In genomic region chr10:119478111-119479047, GRCh38 we compare ENCODE assay signal across 9 cellular contexts.
DNase-seq lines count a peak whose midpoint lies in the region; ATAC-seq, FAIRE-seq and TF ChIP-seq lines count a peak whose summit lies in the region.
"Had no signal": no experiment of that assay in that cellular context is flagged by ENCODE, and none has a peak within 500 bp of the region (broad histone marks: within the 10 kb centered on the region; RNA-seq: fewer than 3 reads in every experiment).

No MANE protein-coding gene starts in this region.

- peak overlapping the region; percentile 7 for H3K27ac Mint-ChIP-seq in activated CD8-positive, alpha-beta T cell treated with anti-CD3 and anti-CD28 coated beads, Interleukin-2, amount 10 ng/mL, durations not matched to agents 7 days and 5 days
- no peak overlapping the region for H3K27ac Mint-ChIP-seq in progenitor cell of endocrine pancreas

- POLR2A ChIA-PET in activated CD8-positive, alpha-beta T cell treated with anti-CD3 and anti-CD28 coated beads, Interleukin-2, amount 10 ng/mL, durations not matched to agents 7 days and 5 days (lab: Charles Lee) = interaction anchor here (1.2 kb wide), 1 partner anchor 64 kb away, joined by 5 read pairs; the partner anchor contains the start of gene RGS10

- CTCF ChIA-PET in activated CD8-positive, alpha-beta T cell treated with anti-CD3 and anti-CD28 coated beads, Interleukin-2, amount 10 ng/mL, durations not matched to agents 7 days and 5 days (lab: Charles Lee) = interaction anchor here (1.2 to 2.4 kb wide), 9 partner anchors 11 to 279 kb away, joined by 3 to 27 read pairs (median 4); partner anchors contain the start of genes GRK5 and RGS10

- peaks cover 4% of the 10 kb centered on the region for H3K27me3 Mint-ChIP-seq in activated CD8-positive, alpha-beta T cell treated with anti-CD3 and anti-CD28 coated beads, Interleukin-2, amount 10 ng/mL, durations not matched to agents 7 days and 5 days (ENCODE audit: low read depth)
- H3K27me3 Mint-ChIP-seq in progenitor cell of endocrine pancreas = peaks cover 47% of the 10 kb centered on the region

- H3K36me3 ChIP-seq in hepatocyte (replicated peaks; ENCODE audit: insufficient read depth, low read depth) = no peaks in the 10 kb centered on the region

- peak; percentile 94 for FAIRE-seq in GM19239 (lab: Jason Lieb, UNC)

- intact Hi-C loops in posterior vena cava (cut with DNase I) = no loop called here

- no peaks in the 10 kb centered on the region for H3K9me3 Mint-ChIP-seq in activated CD8-positive, alpha-beta T cell treated with anti-CD3 and anti-CD28 coated beads, Interleukin-2, amount 10 ng/mL, durations not matched to agents 7 days and 5 days (ENCODE audit: insufficient read depth)
- H3K9me3 Mint-ChIP-seq in progenitor cell of endocrine pancreas (ENCODE audit: low read depth) = peaks cover 4% of the 10 kb centered on the region

- peak overlapping the region; percentile 8 for H3K4me3 Mint-ChIP-seq in activated CD8-positive, alpha-beta T cell treated with anti-CD3 and anti-CD28 coated beads, Interleukin-2, amount 10 ng/mL, durations not matched to agents 7 days and 5 days
- H3K4me3 Mint-ChIP-seq in progenitor cell of endocrine pancreas (ENCODE audit: low read depth) = no peak overlapping the region

- ATAC-seq in HG03097 (IDR thresholded peaks at IDR 0.05; ENCODE audit: low FRiP score, unreplicated experiment) = peak; percentile 78
- peak; percentile 79 for ATAC-seq in activated CD8-positive, alpha-beta T cell treated with anti-CD3 and anti-CD28 coated beads, Interleukin-2, amount 10 ng/mL, durations not matched to agents 7 days and 5 days

- H3K4me2 ChIP-seq in hepatocyte = no peak overlapping the region

- H3K4me1 Mint-ChIP-seq in activated CD8-positive, alpha-beta T cell treated with anti-CD3 and anti-CD28 coated beads, Interleukin-2, amount 10 ng/mL, durations not matched to agents 7 days and 5 days (ENCODE audit: low read depth) = peaks cover 27% of the 10 kb centered on the region
- no peaks in the 10 kb centered on the region for H3K4me1 Mint-ChIP-seq in progenitor cell of endocrine pancreas (ENCODE audit: low read depth)

- H3K79me2 ChIP-seq in hepatocyte = no peaks in the 10 kb centered on the region

- H3K27ac ChIP-seq in hepatocyte = no peak overlapping the region

- H3K4me1 ChIP-seq in hepatocyte (ENCODE audit: insufficient read depth) = no peaks in the 10 kb centered on the region

- peak; percentile 35 for DNase-seq in AG10803 (ENCODE audit: low read depth)
- DNase-seq in GM19239 (ENCODE audit: insufficient read length, low spot score) = peak; percentile 26
- DNase-seq in activated CD8-positive, alpha-beta T cell treated with anti-CD3 and anti-CD28 coated beads, Interleukin-2, amount 10 ng/mL, durations not matched to agents 7 days and 5 days = peak; percentile 40
- no peak for DNase-seq in GM03348 (ENCODE audit: low spot score)
- no peak for DNase-seq in progenitor cell of endocrine pancreas (ENCODE audit: low spot score, unreplicated experiment)
- no peak for DNase-seq in posterior vena cava (ENCODE audit: low spot score)
- DNase-seq in hepatocyte (ENCODE audit: low spot score) = no peak
- DNase-seq: DMS79 had no signal

- H3K27me3 ChIP-seq in hepatocyte = peaks cover 35% of the 10 kb centered on the region

- H3K4me3 ChIP-seq in AG10803 (ENCODE audit: low read length) = no peak overlapping the region
- no peak overlapping the region for H3K4me3 ChIP-seq in hepatocyte

- no peaks in the 10 kb centered on the region for H3K9me2 ChIP-seq in hepatocyte (replicated peaks; ENCODE audit: insufficient read depth)

- TF ChIP-seq CTCF in AG10803 (conservative IDR thresholded peaks at IDR 0.05; ENCODE audit: low read length) (no peak), progenitor cell of endocrine pancreas (IDR thresholded peaks at IDR 0.05; ENCODE audit: unreplicated experiment) (no peak), hepatocyte (IDR thresholded peaks at IDR 0.05; ENCODE audit: poor library complexity) (no peak)

- no peaks in the 10 kb centered on the region for H3K9me3 ChIP-seq in hepatocyte (ENCODE audit: low read depth)

- 68% methylated on average over 8 of the region's 8 CpGs for WGBS in hepatocyte (ENCODE audit: low lambda C conversion rate, missing lambda C conversion rate)

- H3K36me3 Mint-ChIP-seq in activated CD8-positive, alpha-beta T cell treated with anti-CD3 and anti-CD28 coated beads, Interleukin-2, amount 10 ng/mL, durations not matched to agents 7 days and 5 days (ENCODE audit: low read depth) = no peaks in the 10 kb centered on the region
- H3K36me3 Mint-ChIP-seq in progenitor cell of endocrine pancreas (ENCODE audit: insufficient read depth) = no peaks in the 10 kb centered on the region

- no peak overlapping the region for H2AFZ ChIP-seq in hepatocyte

- H4K20me1 ChIP-seq in hepatocyte (ENCODE audit: insufficient read depth, poor library complexity, severe bottlenecking) = no peaks in the 10 kb centered on the region

Comparison
In these comparisons a context has a peak if more than half of its experiments do, and no peak if none do; other contexts are left out.
1. DNase-seq: peak in AG10803 (single experiment), GM19239 (single experiment) and activated CD8-positive, alpha-beta T cell treated with anti-CD3 and anti-CD28 coated beads, Interleukin-2, amount 10 ng/mL, durations not matched to agents 7 days and 5 days (single experiment); none in GM03348 (single experiment), progenitor cell of endocrine pancreas (single experiment), posterior vena cava (single experiment) and hepatocyte (single experiment).